Comparison of ENCODE assay signal across 8 cellular contexts in genomic region chr14:91858536-91859275, GRCh38. TPM values are rescaled to one million over a fixed set of nuclear protein-coding genes. Genes with fewer than 3 reads are reported as not detected.
DNase-seq lines count a peak whose midpoint lies in the region; ATAC-seq lines count a peak whose summit lies in the region.

No MANE protein-coding gene starts in this region.

- H3K36me3 Mint-ChIP-seq in activated naive CD4-positive, alpha-beta T cell treated with anti-CD3 and anti-CD28 coated beads, Interleukin-2, amount 50 U/mL, for 24 hours, result peaks cover 28% of the 10 kb centered on the region

- no peak overlapping the region for H3K4me3 ChIP-seq in BLaER1 treated with 17β-estradiol and CSF1 and Interleukin-3, amounts not matched to agents 10 nM and 100 nM

- H3K4me3 Mint-ChIP-seq in activated naive CD4-positive, alpha-beta T cell treated with anti-CD3 and anti-CD28 coated beads, Interleukin-2, amount 50 U/mL, for 24 hours, result peak overlapping the region; percentile 8

- H3K27ac ChIP-seq in BLaER1 treated with 17β-estradiol and CSF1 and Interleukin-3, amounts not matched to agents 10 nM and 100 nM, result peak overlapping the region in 3 of 11 experiments; percentile 24 to 54 (median 48); a peak in 4 of 22 replicates

- peaks cover 9 to 34% (median 18%) of the 10 kb centered on the region in 10 experiments; a peak in 17 of 20 replicates for H3K4me1 ChIP-seq in BLaER1 treated with 17β-estradiol and CSF1 and Interleukin-3, amounts not matched to agents 10 nM and 100 nM

- peak overlapping the region in 6 of 11 experiments; percentile 0 to 50 (median 31); a peak in 8 of 22 replicates for H3K4me2 ChIP-seq in BLaER1 treated with 17β-estradiol and CSF1 and Interleukin-3, amounts not matched to agents 10 nM and 100 nM

- DNase-seq in lung microvascular endothelial cell (ENCODE audit: low read depth in 2 of 2), result peak; percentile 21 to 77
- DNase-seq in SK-N-DZ (ENCODE audit: low spot score), result no peak

- no peaks in the 10 kb centered on the region for H3K9me3 Mint-ChIP-seq in activated naive CD4-positive, alpha-beta T cell treated with anti-CD3 and anti-CD28 coated beads, Interleukin-2, amount 50 U/mL, for 24 hours

- H3K27ac Mint-ChIP-seq in activated naive CD4-positive, alpha-beta T cell treated with anti-CD3 and anti-CD28 coated beads, Interleukin-2, amount 50 U/mL, for 24 hours, result peak overlapping the region; percentile 26

- H3K36me3 ChIP-seq in BLaER1 treated with 17β-estradiol and CSF1 and Interleukin-3, amounts not matched to agents 10 nM and 100 nM, result no peaks in the 10 kb centered on the region

- no peaks in the 10 kb centered on the region for H3K9me3 ChIP-seq in BLaER1 treated with 17β-estradiol and CSF1 and Interleukin-3, amounts not matched to agents 10 nM and 100 nM (replicated peaks in 1 of 11)

- H3K4me1 Mint-ChIP-seq in activated naive CD4-positive, alpha-beta T cell treated with anti-CD3 and anti-CD28 coated beads, Interleukin-2, amount 50 U/mL, for 24 hours, result peaks cover 92% of the 10 kb centered on the region

- H4K20me1 ChIP-seq in BLaER1 treated with 17β-estradiol and CSF1 and Interleukin-3, amounts not matched to agents 10 nM and 100 nM, result no peaks in the 10 kb centered on the region

- no peaks in the 10 kb centered on the region for H3K27me3 ChIP-seq in BLaER1 treated with 17β-estradiol and CSF1 and Interleukin-3, amounts not matched to agents 10 nM and 100 nM

- ATAC-seq in GM18867 (IDR thresholded peaks at IDR 0.05; ENCODE audit: unreplicated experiment), result peak; percentile 78
- peak; percentile 91 for ATAC-seq in HG03432 (IDR thresholded peaks at IDR 0.05; ENCODE audit: unreplicated experiment)
- ATAC-seq in GM21526 (IDR thresholded peaks at IDR 0.05; ENCODE audit: low FRiP score, unreplicated experiment), result no peak
- no peak for ATAC-seq in GM21723 (IDR thresholded peaks at IDR 0.05; ENCODE audit: unreplicated experiment)

- H3K27me3 Mint-ChIP-seq in activated naive CD4-positive, alpha-beta T cell treated with anti-CD3 and anti-CD28 coated beads, Interleukin-2, amount 50 U/mL, for 24 hours, result no peaks in the 10 kb centered on the region

- H3K9ac ChIP-seq in BLaER1 treated with 17β-estradiol and CSF1 and Interleukin-3, amounts not matched to agents 10 nM and 100 nM, result no peak overlapping the region

RNA-seq across cellular contexts. Expression of gene TC2N, which starts 8.6 kb away (rescaled TPM):
- 1.7 and 46.2 TPM in 2 replicates for total RNA-seq in lung microvascular endothelial cell
- polyA plus RNA-seq in SK-N-DZ (2014; cell fraction: cytosol; rRNA removed), result not detected in 2 replicates
- not detected in 2 replicates for polyA plus RNA-seq in SK-N-DZ (2014; cell fraction: nucleus; rRNA removed)

Comparison
In these comparisons a context has a peak if more than half of its experiments do, and no peak if none do; other contexts are left out.
1. ATAC-seq: peak in GM18867 (single experiment) and HG03432 (single experiment); none in GM21526 (single experiment) and GM21723 (single experiment).